ENCODE assay signal across 9 cellular contexts in genomic region chr17:68533887-68534700, GRCh38. TPM values are rescaled to one million over a fixed set of nuclear protein-coding genes. Genes with fewer than 3 reads are reported as not detected.
A peak's percentile ranks its signal among the peaks of the same experiment; 100 is the strongest.
DNase-seq lines count a peak whose midpoint lies in the region; ATAC-seq and TF ChIP-seq lines count a peak whose summit lies in the region.
"Had no signal": no experiment of that assay in that cellular context is flagged by ENCODE, and none has a peak within 500 bp of the region (broad histone marks: within the 10 kb centered on the region; RNA-seq: fewer than 3 reads in every experiment).

No MANE protein-coding gene starts in this region.

- no peaks in the 10 kb centered on the region for H3K27me3 Mint-ChIP-seq in endodermal cell (ENCODE audit: insufficient read depth)

- no peaks in the 10 kb centered on the region for H3K9me3 ChIP-seq in endodermal cell (ENCODE audit: control insufficient read depth, low read length)
- no peaks in the 10 kb centered on the region for H3K9me3 ChIP-seq in parathyroid adenoma (ENCODE audit: control insufficient read depth, low read length)
- no peaks in the 10 kb centered on the region for H3K9me3 ChIP-seq in prostate gland

- DNase-seq in ELR (ENCODE audit: low read depth) (peak; percentile 44), NCI-H69 (lab: John Stamatoyannopoulos, UW) (peak; percentile 18), endodermal cell (no peak), NCI-H345 (lab: John Stamatoyannopoulos, UW) (no peak), prostate gland (ENCODE audit: low spot score) (no peak)
- DNase-seq: activated CD4-positive, alpha-beta T cell treated with anti-CD3 and anti-CD28 coated beads, Interleukin-2, amount 50 U/mL, for 4 hours had no signal

- no peak for TF ChIP-seq POLR2A in prostate gland (IDR thresholded peaks at IDR 0.05)

- 93 to 100% methylated on average over 5 to 6 of the region's 6 CpGs for WGBS in endodermal cell (ENCODE audit: insufficient coverage in 1 of 2, insufficient read length in 1 of 2), 2 experiments
- 70% methylated on average over 6 of the region's 6 CpGs for WGBS in prostate gland

- H3K36me3 ChIP-seq in endodermal cell (ENCODE audit: control insufficient read depth, insufficient read depth, low read length) (peaks cover 96% of the 10 kb centered on the region), parathyroid adenoma (ENCODE audit: control insufficient read depth, insufficient read depth, low read length) (no peaks in the 10 kb centered on the region), prostate gland (peaks cover 0 to 14% of the 10 kb centered on the region in 2 donors)

- no peak overlapping the region for H2AFZ ChIP-seq in parathyroid adenoma

- intact Hi-C loops in prostate gland (cut with DNase I), result loop anchor here (5.0 to 10.0 kb wide), 2 partner anchors 71 to 228 kb away; partner anchors contain the start of gene FAM20A

- H3K27ac Mint-ChIP-seq in endodermal cell, result no peak overlapping the region

- H3K4me3 ChIP-seq in endodermal cell (ENCODE audit: low read length) (no peak overlapping the region), parathyroid adenoma (ENCODE audit: low read depth, low read length) (no peak overlapping the region), prostate gland (no peak overlapping the region)

- H3K79me2 ChIP-seq in parathyroid adenoma, result peaks cover 5% of the 10 kb centered on the region

- TF ChIP-seq CTCF in endodermal cell (conservative IDR thresholded peaks at IDR 0.05) (peak; percentile 73), parathyroid adenoma (IDR thresholded peaks at IDR 0.05) (peak; percentile 36), prostate gland (IDR thresholded peaks at IDR 0.05) (peak in 2 of 4 experiments; percentile 38 to 51)

- H3K4me1 ChIP-seq in endodermal cell (ENCODE audit: control insufficient read depth, insufficient read depth, low read length) (no peaks in the 10 kb centered on the region), parathyroid adenoma (no peaks in the 10 kb centered on the region), prostate gland (replicated peaks) (no peaks in the 10 kb centered on the region)

- H3K4me3 Mint-ChIP-seq in endodermal cell, result no peak overlapping the region

- H3K27me3 ChIP-seq in endodermal cell (ENCODE audit: control insufficient read depth, insufficient read depth, low read length, poor library complexity, severe bottlenecking) (no peaks in the 10 kb centered on the region), parathyroid adenoma (ENCODE audit: control insufficient read depth, insufficient read depth, low read length) (no peaks in the 10 kb centered on the region), prostate gland (replicated peaks; ENCODE audit: insufficient read depth) (no peaks in the 10 kb centered on the region)

- no peaks in the 10 kb centered on the region for H3K4me1 Mint-ChIP-seq in endodermal cell

- H3K9ac ChIP-seq in endodermal cell (ENCODE audit: extremely low read depth, low read length, poor library complexity, severe bottlenecking) (no peak overlapping the region), parathyroid adenoma (no peak overlapping the region)

- H3K27ac ChIP-seq in endodermal cell (ENCODE audit: low read depth, low read length) (no peak overlapping the region), parathyroid adenoma (no peak overlapping the region), prostate gland (no peak overlapping the region)

- ATAC-seq in HG03354 (IDR thresholded peaks at IDR 0.05; ENCODE audit: poor library complexity, severe bottlenecking, unreplicated experiment), result no peak
- ATAC-seq in HG03442 (IDR thresholded peaks at IDR 0.05; ENCODE audit: unreplicated experiment), result no peak

- no peaks in the 10 kb centered on the region for H3K9me3 Mint-ChIP-seq in endodermal cell

- no peak overlapping the region for H3K4me2 ChIP-seq in parathyroid adenoma (ENCODE audit: low read length)

- peaks cover 67% of the 10 kb centered on the region for H3K36me3 Mint-ChIP-seq in endodermal cell (ENCODE audit: low read depth)

RNA-seq across cellular contexts. Expression of gene PRKAR1A, which starts 21.9 kb away (rescaled TPM):
- total RNA-seq in endodermal cell, result 100 to 1,000 TPM; 194 to 227 TPM
- 131 TPM for polyA plus RNA-seq in endodermal cell (2013, experiment 1 of 2)
- 120 TPM for polyA plus RNA-seq in endodermal cell (2013, experiment 2 of 2)
- 100 to 1,000 TPM; 296 to 409 TPM for total RNA-seq in prostate gland

Comparison
In these comparisons a context has a peak if more than half of its experiments do, and no peak if none do; other contexts are left out.
1. DNase-seq: peak in ELR (single experiment) and NCI-H69 (single experiment); none in endodermal cell (single experiment), NCI-H345 (single experiment) and prostate gland (single experiment).